ENCODE assay signal across 21 cellular contexts in the genomic region with DNA sequence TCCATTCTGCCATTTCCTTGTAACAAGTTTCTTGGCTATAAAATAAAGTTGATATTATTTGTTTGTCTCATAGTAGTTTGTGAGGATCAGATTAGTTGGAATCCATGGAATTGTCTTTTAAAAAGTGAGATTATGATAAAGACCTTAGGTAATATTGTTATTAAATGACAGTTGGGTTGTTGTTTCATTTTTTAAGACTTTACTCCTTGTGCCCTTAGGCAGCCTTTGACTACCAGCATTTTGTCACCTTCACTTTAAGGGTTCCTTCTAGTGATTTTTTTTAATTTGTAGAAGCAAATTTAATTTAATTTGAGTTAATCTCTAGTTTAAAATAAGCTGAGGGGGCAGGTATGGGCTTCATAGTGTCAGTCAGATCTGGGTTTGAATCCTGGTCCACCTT.
DNase-seq lines count a peak whose midpoint lies in the region; ATAC-seq, FAIRE-seq and TF ChIP-seq lines count a peak whose summit lies in the region.
"Had no signal": no experiment of that assay in that cellular context is flagged by ENCODE, and none has a peak within 500 bp of the region (broad histone marks: within the 10 kb centered on the region; RNA-seq: fewer than 3 reads in every experiment).

No MANE protein-coding gene starts in this region.

- no peaks in the 10 kb centered on the region for H3K79me2 ChIP-seq in fibroblast of lung (ENCODE audit: control insufficient read depth, insufficient read depth, low read length)

- no peak for FAIRE-seq in H54 (lab: Jason Lieb, UNC)
- FAIRE-seq: colon, HepG2, keratinocyte had no signal

- H3K4ac ChIP-seq in IMR-90 (ENCODE audit: low read depth, low read length): peak overlapping the region; percentile 85

- H2AFZ ChIP-seq in IMR-90 (replicated peaks; ENCODE audit: low read length, poor library complexity) (no peak overlapping the region), fibroblast of lung (ENCODE audit: low read length) (no peak overlapping the region)

- H4K8ac ChIP-seq in IMR-90 (ENCODE audit: low read depth in 2 of 2, low read length in 2 of 2): peak overlapping the region; percentile 7 to 65; a peak in 3 of 4 replicates

- intact Hi-C loops in CD14-positive monocyte (cut with micrococcal nuclease) (no loop called here), IMR-90 (cut with micrococcal nuclease) (no loop called here)

- no peaks in the 10 kb centered on the region for H3K9me3 Mint-ChIP-seq in CD14-positive monocyte
- H3K9me3 Mint-ChIP-seq in progenitor cell of endocrine pancreas (ENCODE audit: low read depth): no peaks in the 10 kb centered on the region
- H3K9me3 Mint-ChIP-seq: activated naive CD4-positive, alpha-beta T cell treated with anti-CD3 and anti-CD28 coated beads, Interleukin-2, amount 50 U/mL, for 24 hours; naive thymus-derived CD8-positive, alpha-beta T cell had no signal

- TF ChIP-seq CTCF in CD14-positive monocyte (IDR thresholded peaks at IDR 0.05): no peak
- no peak for TF ChIP-seq CTCF in IMR-90 (conservative IDR thresholded peaks at IDR 0.05; ENCODE audit: low read depth, low read length)
- no peak for TF ChIP-seq CTCF in fibroblast of lung (conservative IDR thresholded peaks at IDR 0.05 in 1 of 2, IDR thresholded peaks at IDR 0.05 in 1 of 2; ENCODE audit: low read depth in 1 of 2, low read length in 2 of 2)
- no peak for TF ChIP-seq CTCF in progenitor cell of endocrine pancreas (IDR thresholded peaks at IDR 0.05; ENCODE audit: unreplicated experiment)

- in situ Hi-C loops in IMR-90 (cut with MboI; ENCODE audit: low sequenced_read_pairs): no loop called here

- H3K56ac ChIP-seq in IMR-90 (ENCODE audit: extremely low read depth, insufficient read depth, low read length): peak overlapping the region; percentile 78; the same call in 1 of the 2 replicates

- peak overlapping the region; percentile 76; the same call in 1 of the 2 replicates for H4K5ac ChIP-seq in IMR-90 (ENCODE audit: low read depth, low read length)

- H3K4me1 ChIP-seq in IMR-90 (ENCODE audit: control insufficient read depth, insufficient read depth, low read length): peaks cover 37% of the 10 kb centered on the region
- H3K4me1 ChIP-seq in fibroblast of lung (ENCODE audit: control insufficient read depth, extremely low read depth, insufficient read depth, low read length): peaks cover 45% of the 10 kb centered on the region

- H3K4me1 Mint-ChIP-seq in CD14-positive monocyte (peaks cover 59% of the 10 kb centered on the region), progenitor cell of endocrine pancreas (ENCODE audit: low read depth) (peaks cover 41% of the 10 kb centered on the region)

- H2BK15ac ChIP-seq in IMR-90 (ENCODE audit: low read depth, low read length): peak overlapping the region; percentile 66; the same call in 2 of the 3 replicates

- peak overlapping the region; percentile 92 for H2BK20ac ChIP-seq in IMR-90 (ENCODE audit: low read depth, low read length)

- H3K14ac ChIP-seq in IMR-90 (replicated peaks; ENCODE audit: low read depth, low read length): peak overlapping the region; percentile 76; the same call in 1 of the 2 replicates

- H2BK5ac ChIP-seq in IMR-90 (ENCODE audit: low read depth, low read length, poor library complexity, severe bottlenecking): peak overlapping the region; percentile 94

- peak overlapping the region; percentile 19; the same call in 1 of the 2 replicates for H3K9ac ChIP-seq in IMR-90 (ENCODE audit: low read depth, low read length)
- peak overlapping the region; percentile 36 for H3K9ac ChIP-seq in fibroblast of lung (ENCODE audit: insufficient read depth, low read length)

- no peaks in the 10 kb centered on the region; the same call in 1 of the 2 replicates for H3K36me3 ChIP-seq in IMR-90 (ENCODE audit: control insufficient read depth, insufficient read depth, low read length)
- H3K36me3 ChIP-seq in fibroblast of lung (ENCODE audit: control insufficient read depth, insufficient read depth, low read length): no peaks in the 10 kb centered on the region
- H3K36me3 ChIP-seq: vagina had no signal

- TF ChIP-seq POLR2A in IMR-90 (IDR thresholded peaks at IDR 0.05; ENCODE audit: low read depth, low read length) (no peak), H54 (IDR thresholded peaks at IDR 0.05; ENCODE audit: low read depth, low read length) (no peak)

- H3K27me3 ChIP-seq in IMR-90 (ENCODE audit: control insufficient read depth, insufficient read depth, low read length) (no peaks in the 10 kb centered on the region), fibroblast of lung (ENCODE audit: control insufficient read depth, insufficient read depth, low read length) (no peaks in the 10 kb centered on the region)
- H3K27me3 ChIP-seq: vagina had no signal

- no peak for DNase-seq in CD14-positive monocyte (ENCODE audit: low spot score)
- DNase-seq in IMR-90: no peak
- DNase-seq in fibroblast of lung (ENCODE audit: low read depth in 2 of 2): no peak
- no peak for DNase-seq in progenitor cell of endocrine pancreas (ENCODE audit: low spot score, unreplicated experiment)
- no peak for DNase-seq in A172 (ENCODE audit: low spot score)
- no peak for DNase-seq in amniotic stem cell (lab: John Stamatoyannopoulos, UW)
- DNase-seq in H54 (ENCODE audit: insufficient read length, low spot score): no peak
- DNase-seq in KG1 (lab: John Stamatoyannopoulos, UW): no peak
- DNase-seq: activated T-cell treated with anti-CD3 and anti-CD28 coated beads, Interleukin-2, amount 50 U/mL, for 48 hours; naive thymus-derived CD8-positive, alpha-beta T cell; NCI-H187; posterior cingulate gyrus; stimulated activated CD4-positive, alpha-beta T cell treated with anti-CD3 and anti-CD28 coated beads, Interleukin-4, amount 100 ng/mL, for 1 hour had no signal

- H3K27me3 Mint-ChIP-seq in CD14-positive monocyte (ENCODE audit: low read depth in 3 of 3): no peaks in the 10 kb centered on the region
- H3K27me3 Mint-ChIP-seq in progenitor cell of endocrine pancreas: no peaks in the 10 kb centered on the region
- H3K27me3 Mint-ChIP-seq: activated naive CD4-positive, alpha-beta T cell treated with anti-CD3 and anti-CD28 coated beads, Interleukin-2, amount 50 U/mL, for 24 hours; naive thymus-derived CD8-positive, alpha-beta T cell had no signal

- H2AK9ac ChIP-seq in IMR-90 (replicated peaks; ENCODE audit: low read depth, low read length, poor library complexity): no peak overlapping the region

- no peak for TF ChIP-seq RAD21 in IMR-90 (IDR thresholded peaks at IDR 0.05; ENCODE audit: low read length)

- peaks cover 29 to 53% of the 10 kb centered on the region in 2 experiments for H3K79me1 ChIP-seq in IMR-90 (ENCODE audit: low read depth in 1 of 2, low read length in 2 of 2)

- H3K27ac Mint-ChIP-seq in CD14-positive monocyte (peak overlapping the region in 6 of 7 donors; percentile 3 to 75 (median 48)), progenitor cell of endocrine pancreas (peak overlapping the region; percentile 89)
- H3K27ac Mint-ChIP-seq: activated naive CD4-positive, alpha-beta T cell treated with anti-CD3 and anti-CD28 coated beads, Interleukin-2, amount 50 U/mL, for 24 hours had no signal

- H3K9me3 ChIP-seq in IMR-90 (ENCODE audit: control insufficient read depth, insufficient read depth, low read length): no peaks in the 10 kb centered on the region
- H3K9me3 ChIP-seq in fibroblast of lung (ENCODE audit: control insufficient read depth, insufficient read depth, low read depth, low read length): no peaks in the 10 kb centered on the region
- H3K9me3 ChIP-seq: vagina had no signal

- H3K18ac ChIP-seq in IMR-90 (ENCODE audit: low read depth, low read length): peak overlapping the region; percentile 80; the same call in 1 of the 2 replicates

- peak overlapping the region; percentile 35; the same call in 1 of the 2 replicates for H2AK5ac ChIP-seq in IMR-90 (ENCODE audit: low read depth, low read length)

- no peak for ATAC-seq in IMR-90 (ENCODE audit: low read depth)
- ATAC-seq: activated CD4-positive, CD25-positive, alpha-beta regulatory T cell treated with anti-CD3 and anti-CD28 coated beads, Interleukin-2, amount 50 U/mL, for 24 hours; HepG2; naive thymus-derived CD8-positive, alpha-beta T cell had no signal

- H4K91ac ChIP-seq in IMR-90 (ENCODE audit: insufficient read depth, low read depth, low read length): peak overlapping the region; percentile 81

- H2BK120ac ChIP-seq in IMR-90 (ENCODE audit: low read depth, low read length): peak overlapping the region; percentile 81

- peak overlapping the region; percentile 45 for H3K27ac ChIP-seq in IMR-90 (ENCODE audit: insufficient read depth, low read length)
- peak overlapping the region; percentile 81 for H3K27ac ChIP-seq in fibroblast of lung (ENCODE audit: insufficient read depth, low read length)
- H3K27ac ChIP-seq: skin epidermis, vagina had no signal

- H3K36me3 Mint-ChIP-seq in CD14-positive monocyte (peaks cover 27 to 30% of the 10 kb centered on the region in 2 donors), progenitor cell of endocrine pancreas (ENCODE audit: insufficient read depth) (peaks cover 2% of the 10 kb centered on the region)

- peaks cover 21% of the 10 kb centered on the region for H3K9me1 ChIP-seq in IMR-90 (ENCODE audit: insufficient read depth, low read length)

- dilution Hi-C loops in IMR-90 (cut with HindIII; ENCODE audit: low sequenced_read_pairs, unreplicated experiment): no loop called here

- BruUV-seq in IMR-90 (replicated peaks; lab: Mats Ljungman, UMichigan): no TSS peak

- peak overlapping the region; percentile 46; the same call in 1 of the 2 replicates for H3K23ac ChIP-seq in IMR-90 (ENCODE audit: low read depth, low read length)

- POLR2A ChIA-PET in IMR-90 (lab: Charles Lee; ENCODE audit: unreplicated experiment): no interaction called here

- H4K20me1 ChIP-seq in IMR-90 (ENCODE audit: insufficient read depth, low read length) (no peaks in the 10 kb centered on the region), fibroblast of lung (ENCODE audit: control insufficient read depth, extremely low read depth, insufficient read depth, low read length) (no peaks in the 10 kb centered on the region)

- CTCF ChIA-PET in IMR-90 (lab: Yijun Ruan, JAX): interaction anchor here (1.2 to 1.4 kb wide), 2 partner anchors 65 to 76 kb away, joined by 3 to 4 read pairs; no protein-coding TSS in a partner anchor

- no peak overlapping the region for H3K4me3 Mint-ChIP-seq in CD14-positive monocyte
- no peak overlapping the region for H3K4me3 Mint-ChIP-seq in progenitor cell of endocrine pancreas (ENCODE audit: low read depth)
- H3K4me3 Mint-ChIP-seq: activated naive CD4-positive, alpha-beta T cell treated with anti-CD3 and anti-CD28 coated beads, Interleukin-2, amount 50 U/mL, for 24 hours; naive thymus-derived CD8-positive, alpha-beta T cell had no signal

- H3K4me2 ChIP-seq in IMR-90 (ENCODE audit: low read depth, low read length) (peak overlapping the region; percentile 43; the same call in 1 of the 2 replicates), fibroblast of lung (ENCODE audit: extremely low read depth, insufficient read depth, low read length) (no peak overlapping the region)

- H3K4me3 ChIP-seq in IMR-90 (ENCODE audit: insufficient read depth, low read depth, low read length): no peak overlapping the region
- H3K4me3 ChIP-seq in fibroblast of lung (replicated peaks in 1 of 4; ENCODE audit: control extremely low read depth in 1 of 4, insufficient read depth in 1 of 4, low read depth in 3 of 4, low read length in 4 of 4): no peak overlapping the region
- H3K4me3 ChIP-seq: lung, skin epidermis, vagina had no signal
